Comparison of ENCODE assay signal across 16 cellular contexts in genomic region chr15:34188711-34189110, GRCh38. TPM values are rescaled to one million over a fixed set of nuclear protein-coding genes. Genes with fewer than 3 reads are reported as not detected.
DNase-seq lines count a peak whose midpoint lies in the region; ATAC-seq and TF ChIP-seq lines count a peak whose summit lies in the region.
"Had no signal": no experiment of that assay in that cellular context is flagged by ENCODE, and none has a peak within 500 bp of the region (broad histone marks: within the 10 kb centered on the region; RNA-seq: fewer than 3 reads in every experiment).

No MANE protein-coding gene starts in this region.

- H3K27ac Mint-ChIP-seq in HFFc6 = peak overlapping the region; percentile 32; the same call in 1 of the 2 replicates
- H3K27ac Mint-ChIP-seq in chondrocyte (ENCODE audit: unreplicated experiment) = peak overlapping the region; percentile 72
- H3K27ac Mint-ChIP-seq in mesothelial cell of epicardium = peak overlapping the region; percentile 30

- H3K4me3 Mint-ChIP-seq in HFFc6 = no peak overlapping the region
- H3K4me3 Mint-ChIP-seq in chondrocyte (ENCODE audit: unreplicated experiment) = no peak overlapping the region
- no peak overlapping the region for H3K4me3 Mint-ChIP-seq in mesothelial cell of epicardium

- peaks cover 27% of the 10 kb centered on the region for H3K36me3 Mint-ChIP-seq in HFFc6 (ENCODE audit: low read depth)
- H3K36me3 Mint-ChIP-seq in chondrocyte (ENCODE audit: low read depth) = peaks cover 1% of the 10 kb centered on the region
- peaks cover 23% of the 10 kb centered on the region for H3K36me3 Mint-ChIP-seq in mesothelial cell of epicardium

- no peak for ATAC-seq in GM21381 (IDR thresholded peaks at IDR 0.05; ENCODE audit: unreplicated experiment)
- no peak for ATAC-seq in GM21576 (IDR thresholded peaks at IDR 0.05; ENCODE audit: unreplicated experiment)
- ATAC-seq: HepG2, Right ventricle myocardium inferior had no signal

- no peak for TF ChIP-seq CTCF in HFFc6 (IDR thresholded peaks at IDR 0.05)
- no peak for TF ChIP-seq CTCF in chondrocyte (IDR thresholded peaks at IDR 0.05)
- no peak for TF ChIP-seq CTCF in mesothelial cell of epicardium (IDR thresholded peaks at IDR 0.05; ENCODE audit: unreplicated experiment)

- DNase-seq in HFFc6 (no peak), chondrocyte (ENCODE audit: low spot score) (no peak), mesothelial cell of epicardium (ENCODE audit: low spot score in 2 of 2, unreplicated experiment in 2 of 2) (no peak), hypothalamus (lab: John Stamatoyannopoulos, UW) (no peak), dermis blood vessel endothelial cell (no peak)
- DNase-seq: DMS79 treated with DMSO at 0.1 percent for 48 hours; KBM-7; NCI-H1105; NCI-H1694 treated with DMSO at 0.1 percent for 48 hours; NCI-H510A; NCI-H748 treated with DMSO at 0.1 percent for 48 hours; NK-92 treated with Interleukin-12 subunit alpha and Interleukin-12 subunit beta, amount 100 ng/mL, for 24 hours had no signal

- H3K9me3 Mint-ChIP-seq in HFFc6 (no peaks in the 10 kb centered on the region), chondrocyte (ENCODE audit: low read depth) (no peaks in the 10 kb centered on the region), mesothelial cell of epicardium (peaks cover 16% of the 10 kb centered on the region)

- peaks cover 20% of the 10 kb centered on the region for H3K4me1 Mint-ChIP-seq in HFFc6 (ENCODE audit: low read depth)
- H3K4me1 Mint-ChIP-seq in chondrocyte (ENCODE audit: low read depth) = peaks cover 29% of the 10 kb centered on the region
- peaks cover 9% of the 10 kb centered on the region for H3K4me1 Mint-ChIP-seq in mesothelial cell of epicardium

- H3K27me3 Mint-ChIP-seq in HFFc6 (ENCODE audit: insufficient read depth) (no peaks in the 10 kb centered on the region; the same call in 1 of the 2 replicates), chondrocyte (ENCODE audit: low read depth) (no peaks in the 10 kb centered on the region), mesothelial cell of epicardium (ENCODE audit: low read depth) (no peaks in the 10 kb centered on the region)

RNA-seq across cellular contexts. Expression of gene KATNBL1, which starts 21.2 kb away (rescaled TPM):
- 10 to 100 TPM; 27.2 to 37.1 (median 29.7) TPM for total RNA-seq in HFFc6 (2021; fragmentation: NEBNext Ultra II Directional; extraction: Animal tissue kit (Norgen Biotek cat#: 25700))
- 35.8 to 47.4 TPM (median 42.0 TPM) in 3 replicates for total RNA-seq in chondrocyte
- total RNA-seq in mesothelial cell of epicardium = 77.6 to 82.7 TPM (median 79.3 TPM) in 3 replicates
- 43.5 and 54.8 TPM in 2 replicates for total RNA-seq in dermis blood vessel endothelial cell

RNA-seq across cellular contexts. Expression of gene EMC4, which starts 36.1 kb away (rescaled TPM):
- 100 to 1,000 TPM; 129 to 152 (median 145) TPM for total RNA-seq in HFFc6 (2021; fragmentation: NEBNext Ultra II Directional; extraction: Animal tissue kit (Norgen Biotek cat#: 25700))
- total RNA-seq in chondrocyte = 85.8 to 107 TPM (median 90.7 TPM) in 3 replicates
- total RNA-seq in mesothelial cell of epicardium = 91.1 to 93.0 TPM (median 92.2 TPM) in 3 replicates
- 110 and 164 TPM in 2 replicates for total RNA-seq in dermis blood vessel endothelial cell
